ENCODE assay signal across 1 cellular context in genomic region chr17:28532063-28532960, GRCh38.
A peak's percentile ranks its signal among the peaks of the same experiment; 100 is the strongest.
TF ChIP-seq lines count a peak whose summit lies in the region.

No MANE protein-coding gene starts in this region.

TF ChIP-seq in K562, 482 proteins besides CTCF, POLR2A, EP300 and RAD21:
- TF ChIP-seq RBM25 (IDR thresholded peaks at IDR 0.05; ENCODE audit: low read depth, low read length, severe bottlenecking): peak; percentile 58
- TF ChIP-seq ZFP36 (IDR thresholded peaks at IDR 0.05; ENCODE audit: low read depth, low read length, partially characterized antibody): no peak
- TF ChIP-seq TBL1XR1 (IDR thresholded peaks at IDR 0.05; ENCODE audit: low read length in 2 of 2): no peak
